In genomic region chr12:47773062-47773857, GRCh38 we compare ENCODE assay signal across 1 cellular context.
TF ChIP-seq lines count a peak whose summit lies in the region.

Gene SLC48A1, plus strand, starts transcription at chr12:47773238. Its CDS starts 67 bp downstream, at chr12:47773305.

TF ChIP-seq in GM12878, 131 proteins besides CTCF, POLR2A, EP300 and RAD21 (continued from another document):
- TF ChIP-seq POLR2AphosphoS5 (IDR thresholded peaks at IDR 0.05; ENCODE audit: low read length) (no peak), CBX5 (IDR thresholded peaks at IDR 0.05; ENCODE audit: low read depth) (no peak), GABPA (IDR thresholded peaks at IDR 0.05; ENCODE audit: low read depth) (no peak), PBX3 (IDR thresholded peaks at IDR 0.05; ENCODE audit: insufficient replicate concordance, low read depth, low read length) (no peak), JUND (IDR thresholded peaks at IDR 0.05; ENCODE audit: low read depth, low read length) (no peak), RB1 (IDR thresholded peaks at IDR 0.05; ENCODE audit: borderline replicate concordance) (peak; percentile 22; the same call in 1 of the 2 replicates), ZBTB11 (CRISPR knock-in tag; IDR thresholded peaks at IDR 0.05) (no peak), CHD4 (IDR thresholded peaks at IDR 0.05) (no peak), E4F1 (IDR thresholded peaks at IDR 0.05; ENCODE audit: borderline replicate concordance, partially characterized antibody) (no peak), ZNF274 (IDR thresholded peaks at IDR 0.05; ENCODE audit: insufficient read depth, insufficient read length) (no peak), RELB (IDR thresholded peaks at IDR 0.05; ENCODE audit: low read depth) (no peak), SRF (IDR thresholded peaks at IDR 0.05; ENCODE audit: low read depth in 2 of 2, low read length in 2 of 2) (no peak), CHD2 (IDR thresholded peaks at IDR 0.05; ENCODE audit: borderline replicate concordance, low read depth, low read length) (no peak), RAD51 (IDR thresholded peaks at IDR 0.05) (no peak), IRF5 (IDR thresholded peaks at IDR 0.05; ENCODE audit: borderline replicate concordance) (no peak)
